ENCODE assay signal across 1 cellular context in genomic region chr3:72627276-72627675, GRCh38.
TF ChIP-seq lines count a peak whose summit lies in the region.

No MANE protein-coding gene starts in this region.

TF ChIP-seq in HepG2, 621 proteins besides CTCF, POLR2A, EP300 and RAD21 (continued from another document):
- no peak for TF ChIP-seq HMGXB3 (CRISPR knock-in tag; IDR thresholded peaks at IDR 0.05; ENCODE audit: borderline replicate concordance)
- TF ChIP-seq, protein P1, sequence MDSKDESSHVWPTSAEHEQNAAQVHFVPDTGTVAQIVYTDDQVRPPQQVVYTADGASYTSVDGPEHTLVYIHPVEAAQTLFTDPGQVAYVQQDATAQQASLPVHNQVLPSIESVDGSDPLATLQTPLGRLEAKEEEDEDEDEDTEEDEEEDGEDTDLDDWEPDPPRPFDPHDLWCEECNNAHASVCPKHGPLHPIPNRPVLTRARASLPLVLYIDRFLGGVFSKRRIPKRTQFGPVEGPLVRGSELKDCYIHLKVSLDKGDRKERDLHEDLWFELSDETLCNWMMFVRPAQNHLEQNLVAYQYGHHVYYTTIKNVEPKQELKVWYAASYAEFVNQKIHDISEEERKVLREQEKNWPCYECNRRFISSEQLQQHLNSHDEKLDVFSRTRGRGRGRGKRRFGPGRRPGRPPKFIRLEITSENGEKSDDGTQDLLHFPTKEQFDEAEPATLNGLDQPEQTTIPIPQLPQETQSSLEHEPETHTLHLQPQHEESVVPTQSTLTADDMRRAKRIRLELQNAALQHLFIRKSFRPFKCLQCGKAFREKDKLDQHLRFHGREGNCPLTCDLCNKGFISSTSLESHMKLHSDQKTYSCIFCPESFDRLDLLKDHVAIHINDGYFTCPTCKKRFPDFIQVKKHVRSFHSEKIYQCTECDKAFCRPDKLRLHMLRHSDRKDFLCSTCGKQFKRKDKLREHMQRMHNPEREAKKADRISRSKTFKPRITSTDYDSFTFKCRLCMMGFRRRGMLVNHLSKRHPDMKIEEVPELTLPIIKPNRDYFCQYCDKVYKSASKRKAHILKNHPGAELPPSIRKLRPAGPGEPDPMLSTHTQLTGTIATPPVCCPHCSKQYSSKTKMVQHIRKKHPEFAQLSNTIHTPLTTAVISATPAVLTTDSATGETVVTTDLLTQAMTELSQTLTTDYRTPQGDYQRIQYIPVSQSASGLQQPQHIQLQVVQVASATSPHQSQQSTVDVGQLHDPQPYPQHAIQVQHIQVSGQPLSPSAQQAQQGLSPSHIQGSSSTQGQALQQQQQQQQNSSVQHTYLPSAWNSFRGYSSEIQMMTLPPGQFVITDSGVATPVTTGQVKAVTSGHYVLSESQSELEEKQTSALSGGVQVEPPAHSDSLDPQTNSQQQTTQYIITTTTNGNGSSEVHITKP (CRISPR knock-in tag; IDR thresholded peaks at IDR 0.05; ENCODE audit: low read depth): no peak
- TF ChIP-seq U2AF2 (IDR thresholded peaks at IDR 0.05; ENCODE audit: low read depth, low read length): no peak
- no peak for TF ChIP-seq SATB2 (CRISPR knock-in tag; IDR thresholded peaks at IDR 0.05)
- no peak for TF ChIP-seq ZNF256 (CRISPR knock-in tag; conservative IDR thresholded peaks at IDR 0.05)
